Comparison of ENCODE assay signal across 17 cellular contexts in the genomic region with DNA sequence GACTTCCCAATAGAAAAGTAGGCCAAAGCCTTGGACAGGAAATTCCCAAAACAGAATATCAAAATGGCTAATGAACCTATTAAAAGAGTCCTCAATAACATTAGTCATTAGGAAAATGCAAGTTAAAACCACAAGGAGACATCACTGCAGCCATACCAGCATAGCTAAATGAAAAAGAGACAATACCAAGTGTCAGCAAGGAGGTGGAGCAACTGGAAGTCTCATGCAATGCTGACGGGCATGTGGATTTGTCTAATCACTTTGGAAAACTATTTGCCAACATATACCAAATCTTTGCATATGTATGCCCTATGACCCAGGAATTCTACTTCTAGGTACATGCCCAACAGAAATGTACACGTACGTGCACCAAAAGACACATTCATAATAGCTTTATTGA.
DNase-seq lines count a peak whose midpoint lies in the region; ATAC-seq, FAIRE-seq and TF ChIP-seq lines count a peak whose summit lies in the region.
"Had no signal": no experiment of that assay in that cellular context is flagged by ENCODE, and none has a peak within 500 bp of the region (broad histone marks: within the 10 kb centered on the region; RNA-seq: fewer than 3 reads in every experiment).

No MANE protein-coding gene starts in this region.

- H2BK15ac ChIP-seq in IMR-90 (ENCODE audit: low read depth, low read length) = no peak overlapping the region

- POLR2A ChIA-PET in IMR-90 (lab: Charles Lee; ENCODE audit: unreplicated experiment) = no interaction called here
- POLR2A ChIA-PET in K562 (lab: Yijun Ruan, JAX) = no interaction called here

- H4K8ac ChIP-seq in IMR-90 (ENCODE audit: low read depth in 2 of 2, low read length in 2 of 2) = no peak overlapping the region

- H3K56ac ChIP-seq in IMR-90 (ENCODE audit: extremely low read depth, insufficient read depth, low read length) = no peak overlapping the region

- H3K9me3 Mint-ChIP-seq in mesothelial cell of epicardium (peaks cover 10% of the 10 kb centered on the region), endodermal cell (peaks cover 14% of the 10 kb centered on the region)

- CTCF ChIA-PET in IMR-90 (lab: Yijun Ruan, JAX) = interaction anchor here (2.5 kb wide), 1 partner anchor 103 kb away, joined by 8 read pairs; a partner anchor contains a TSS
- CTCF ChIA-PET in K562 (lab: Yijun Ruan, JAX; ENCODE audit: low intra/inter-chr PET ratio) = no interaction called here

- H3K4me2 ChIP-seq in IMR-90 (ENCODE audit: low read depth, low read length) (no peak overlapping the region), K562 (ENCODE audit: insufficient read depth, low read length) (no peak overlapping the region)
- H3K4me2 ChIP-seq: KMS-11 had no signal

- no peak for TF ChIP-seq EP300 in K562 (IDR thresholded peaks at IDR 0.05; ENCODE audit: low read length)

- H3K36me3 ChIP-seq in IMR-90 (ENCODE audit: control insufficient read depth, insufficient read depth, low read length) (no peaks in the 10 kb centered on the region), K562 (ENCODE audit: control insufficient read depth, insufficient read depth, low read length) (no peaks in the 10 kb centered on the region), endodermal cell (ENCODE audit: control insufficient read depth, insufficient read depth, low read length) (no peaks in the 10 kb centered on the region)
- H3K36me3 ChIP-seq: HAP-1 had no signal

- H2AK9ac ChIP-seq in IMR-90 (replicated peaks; ENCODE audit: low read depth, low read length, poor library complexity) = no peak overlapping the region

- no peak overlapping the region for H4K91ac ChIP-seq in IMR-90 (ENCODE audit: insufficient read depth, low read depth, low read length)

- no peaks in the 10 kb centered on the region for H3K79me1 ChIP-seq in IMR-90 (ENCODE audit: low read depth in 1 of 2, low read length in 2 of 2)

- ATAC-seq in IMR-90 (ENCODE audit: low read depth) = no peak
- ATAC-seq in K562 = no peak

- H3K4me3 Mint-ChIP-seq in mesothelial cell of epicardium = no peak overlapping the region
- no peak overlapping the region for H3K4me3 Mint-ChIP-seq in endodermal cell
- H3K4me3 Mint-ChIP-seq: CD14-positive monocyte; CD4-positive, alpha-beta memory T cell had no signal

- no peaks in the 10 kb centered on the region for H3K79me2 ChIP-seq in K562 (ENCODE audit: control insufficient read depth, insufficient read depth, low read length)

- H3K4me1 ChIP-seq in IMR-90 (ENCODE audit: control insufficient read depth, insufficient read depth, low read length) (peaks cover 20% of the 10 kb centered on the region), K562 (replicated peaks in 1 of 2; ENCODE audit: control insufficient read depth in 2 of 2, insufficient read depth in 2 of 2, low read length in 2 of 2) (no peaks in the 10 kb centered on the region), endodermal cell (ENCODE audit: control insufficient read depth, insufficient read depth, low read length) (peaks cover 11% of the 10 kb centered on the region)

- H3K23ac ChIP-seq in IMR-90 (ENCODE audit: low read depth, low read length) = no peak overlapping the region

- no peaks in the 10 kb centered on the region for H4K20me1 ChIP-seq in IMR-90 (ENCODE audit: insufficient read depth, low read length)
- no peaks in the 10 kb centered on the region for H4K20me1 ChIP-seq in K562 (replicated peaks; ENCODE audit: control insufficient read depth, insufficient read depth, low read length)

- no peak overlapping the region for H4K5ac ChIP-seq in IMR-90 (ENCODE audit: low read depth, low read length)

- H3K27ac ChIP-seq in IMR-90 (ENCODE audit: insufficient read depth, low read length) (no peak overlapping the region), K562 (ENCODE audit: extremely low read depth, low read depth, low read length) (no peak overlapping the region), endodermal cell (ENCODE audit: low read depth, low read length) (no peak overlapping the region)
- H3K27ac ChIP-seq: KMS-11 had no signal

- no peak overlapping the region for H3K4ac ChIP-seq in IMR-90 (ENCODE audit: low read depth, low read length)

- in situ Hi-C loops in IMR-90 (cut with MboI; ENCODE audit: low sequenced_read_pairs) = loop anchor here (10.0 kb wide), 1 partner anchor 299 kb away; no protein-coding TSS in a partner anchor
- in situ Hi-C loops in K562 (cut with MboI) = no loop called here

- H3K27me3 Mint-ChIP-seq in mesothelial cell of epicardium (ENCODE audit: low read depth) (no peaks in the 10 kb centered on the region), endodermal cell (ENCODE audit: insufficient read depth) (no peaks in the 10 kb centered on the region)

- peak overlapping the region; percentile 93; the same call in 1 of the 2 replicates for H2BK120ac ChIP-seq in IMR-90 (ENCODE audit: low read depth, low read length)

- no peaks in the 10 kb centered on the region for H3K27me3 ChIP-seq in IMR-90 (ENCODE audit: control insufficient read depth, insufficient read depth, low read length)
- peaks cover 0 to 16% of the 10 kb centered on the region in 2 experiments; a peak in 1 of 5 replicates for H3K27me3 ChIP-seq in K562 (ENCODE audit: control insufficient read depth in 2 of 2, insufficient read depth in 2 of 2, low read length in 2 of 2)
- H3K27me3 ChIP-seq in endodermal cell (ENCODE audit: control insufficient read depth, insufficient read depth, low read length, poor library complexity, severe bottlenecking) = no peaks in the 10 kb centered on the region

- no peak for TF ChIP-seq CTCF in IMR-90 (conservative IDR thresholded peaks at IDR 0.05; ENCODE audit: low read depth, low read length)
- TF ChIP-seq CTCF in K562 (IDR thresholded peaks at IDR 0.05 in 2 of 3, conservative IDR thresholded peaks at IDR 0.05 in 1 of 3; ENCODE audit: insufficient read depth in 2 of 3, low read depth in 1 of 3, low read length in 3 of 3) = no peak
- no peak for TF ChIP-seq CTCF in mesothelial cell of epicardium (IDR thresholded peaks at IDR 0.05; ENCODE audit: unreplicated experiment)
- TF ChIP-seq CTCF in endodermal cell (conservative IDR thresholded peaks at IDR 0.05) = no peak

- TF ChIP-seq POLR2A in IMR-90 (IDR thresholded peaks at IDR 0.05; ENCODE audit: low read depth, low read length) (no peak), K562 (conservative IDR thresholded peaks at IDR 0.05) (no peak)

- no peak overlapping the region for H2BK20ac ChIP-seq in IMR-90 (ENCODE audit: low read depth, low read length)

- no peaks in the 10 kb centered on the region for H3K9me3 ChIP-seq in IMR-90 (ENCODE audit: control insufficient read depth, insufficient read depth, low read length)
- H3K9me3 ChIP-seq in K562 (replicated peaks; ENCODE audit: control insufficient read depth, insufficient read depth, low read depth, low read length) = no peaks in the 10 kb centered on the region
- peaks cover 12% of the 10 kb centered on the region for H3K9me3 ChIP-seq in endodermal cell (ENCODE audit: control insufficient read depth, low read length)

- no peak for DNase-seq in IMR-90
- no peak for DNase-seq in K562 (ENCODE audit: extremely low read depth in 1 of 4, low spot score in 3 of 4)
- no peak for DNase-seq in mesothelial cell of epicardium (ENCODE audit: low spot score in 2 of 2, unreplicated experiment in 2 of 2)
- DNase-seq in C1 segment of cervical spinal cord (lab: John Stamatoyannopoulos, UW) = no peak
- DNase-seq in GM03348 (ENCODE audit: low spot score) = no peak
- no peak for DNase-seq in endodermal cell
- DNase-seq in activated effector memory CD4-positive, alpha-beta T cell treated with Interleukin-2 at 50 U/mL for 16 hours = no peak
- DNase-seq: AML-193; Calu3; CD4-positive, alpha-beta memory T cell; DMS79 treated with DMSO at 0.1 percent for 48 hours had no signal

- H3K9me1 ChIP-seq in IMR-90 (ENCODE audit: insufficient read depth, low read length) (peaks cover 10% of the 10 kb centered on the region), K562 (ENCODE audit: control insufficient read depth, insufficient read depth, low read length) (no peaks in the 10 kb centered on the region)

- H3K4me3 ChIP-seq in IMR-90 (ENCODE audit: insufficient read depth, low read depth, low read length) (no peak overlapping the region), K562 (no peak overlapping the region), endodermal cell (ENCODE audit: low read length) (no peak overlapping the region)
- H3K4me3 ChIP-seq: HAP-1 had no signal

- H2AFZ ChIP-seq in IMR-90 (replicated peaks; ENCODE audit: low read length, poor library complexity) = no peak overlapping the region
- no peak overlapping the region for H2AFZ ChIP-seq in K562 (ENCODE audit: low read depth, low read length)

- H3K9ac ChIP-seq in IMR-90 (ENCODE audit: low read depth, low read length) (no peak overlapping the region), K562 (ENCODE audit: insufficient read depth in 1 of 2, low read depth in 2 of 2, low read length in 2 of 2) (no peak overlapping the region), endodermal cell (ENCODE audit: extremely low read depth, low read length, poor library complexity, severe bottlenecking) (no peak overlapping the region)
- H3K9ac ChIP-seq: KMS-11 had no signal

- FAIRE-seq in K562 (lab: Jason Lieb, UNC) = no peak
- FAIRE-seq: A204.1, GM12891, GM19239 had no signal

- no peak overlapping the region for H3K14ac ChIP-seq in IMR-90 (replicated peaks; ENCODE audit: low read depth, low read length)

- H2BK5ac ChIP-seq in IMR-90 (ENCODE audit: low read depth, low read length, poor library complexity, severe bottlenecking) = no peak overlapping the region

- peaks cover 68% of the 10 kb centered on the region for H3K4me1 Mint-ChIP-seq in mesothelial cell of epicardium
- H3K4me1 Mint-ChIP-seq in endodermal cell = peaks cover 29% of the 10 kb centered on the region
- H3K4me1 Mint-ChIP-seq: CD14-positive monocyte; CD4-positive, alpha-beta memory T cell had no signal

- H3K36me3 Mint-ChIP-seq in mesothelial cell of epicardium (peaks cover 2% of the 10 kb centered on the region), endodermal cell (ENCODE audit: low read depth) (no peaks in the 10 kb centered on the region)
- H3K36me3 Mint-ChIP-seq: CD14-positive monocyte; CD4-positive, alpha-beta memory T cell had no signal

- intact Hi-C loops in IMR-90 (cut with micrococcal nuclease) (loop anchor here (2.0 kb wide), 1 partner anchor 103 kb away; a partner anchor contains a TSS), K562 (cut with micrococcal nuclease) (no loop called here)

- no peak overlapping the region for H3K18ac ChIP-seq in IMR-90 (ENCODE audit: low read depth, low read length)

- peak overlapping the region; percentile 33; the same call in 1 of the 2 replicates for H2AK5ac ChIP-seq in IMR-90 (ENCODE audit: low read depth, low read length)

- TF ChIP-seq RAD21 in IMR-90 (IDR thresholded peaks at IDR 0.05; ENCODE audit: low read length) = no peak
- TF ChIP-seq RAD21 in K562 (CRISPR knock-in tag; conservative IDR thresholded peaks at IDR 0.05 in 1 of 2, IDR thresholded peaks at IDR 0.05 in 1 of 2) = no peak

- WGBS in IMR-90 (ENCODE audit: extremely low coverage in 2 of 2, insufficient read length in 1 of 2), 2 experiments = no CpG with 5 or more reads among the region's 3 CpGs
- WGBS in K562 (ENCODE audit: insufficient coverage, low coverage, missing lambda C conversion rate) = 13% methylated on average over 3 of the region's 3 CpGs
- WGBS in endodermal cell (ENCODE audit: insufficient coverage in 1 of 2, insufficient read length in 1 of 2), 2 experiments = 95 to 100% methylated on average over 1 to 3 of the region's 3 CpGs

- dilution Hi-C loops in IMR-90 (cut with HindIII; ENCODE audit: low sequenced_read_pairs, unreplicated experiment) = no loop called here

- H3K27ac Mint-ChIP-seq in mesothelial cell of epicardium (peak overlapping the region; percentile 99), endodermal cell (no peak overlapping the region)
- H3K27ac Mint-ChIP-seq: CD14-positive monocyte; CD4-positive, alpha-beta memory T cell had no signal

- BruUV-seq in IMR-90 (replicated peaks; lab: Mats Ljungman, UMichigan) (no TSS peak), K562 (replicated peaks; lab: Mats Ljungman, UMichigan) (no TSS peak)
